In the genomic region with DNA sequence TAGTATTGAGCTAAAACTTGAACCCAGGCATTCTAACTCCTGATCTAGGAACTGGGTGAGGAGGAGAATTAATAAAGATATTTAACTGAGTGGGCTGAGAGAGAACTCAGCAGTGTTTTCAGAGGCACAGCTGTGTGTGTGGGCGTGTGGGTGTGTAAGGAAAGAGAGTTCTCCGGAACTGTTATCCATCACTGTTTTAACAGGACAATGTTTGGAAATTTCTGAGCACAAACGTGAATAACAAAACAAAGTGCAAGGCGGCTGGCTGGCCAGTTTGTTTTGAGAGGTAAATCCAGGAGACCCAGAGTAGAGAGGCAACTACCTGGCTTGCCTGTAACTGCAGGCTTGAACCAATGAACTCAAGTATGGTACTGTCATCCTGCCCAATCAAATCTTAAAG, we compare ENCODE assay signal across 17 cellular contexts. TPM values are rescaled to one million over a fixed set of nuclear protein-coding genes. Genes with fewer than 3 reads are reported as not detected.
DNase-seq lines count a peak whose midpoint lies in the region; ATAC-seq and TF ChIP-seq lines count a peak whose summit lies in the region.
"Had no signal": no experiment of that assay in that cellular context is flagged by ENCODE, and none has a peak within 500 bp of the region (broad histone marks: within the 10 kb centered on the region; RNA-seq: fewer than 3 reads in every experiment).

No MANE protein-coding gene starts in this region.

- 17 to 19% methylated on average over 4 of the region's 4 CpGs for WGBS in GM23248 (ENCODE audit: low coverage in 1 of 2, low lambda C conversion rate in 2 of 2, missing lambda C conversion rate in 2 of 2), 2 experiments
- 8% methylated on average over 2 of the region's 4 CpGs; no CpG with 5 or more reads in 1 of the 2 experiments for WGBS in IMR-90 (ENCODE audit: extremely low coverage in 2 of 2, insufficient read length in 1 of 2), 2 experiments

- no peak overlapping the region for H4K8ac ChIP-seq in IMR-90 (ENCODE audit: low read depth in 2 of 2, low read length in 2 of 2)

- H3K4me2 ChIP-seq in GM23248 (ENCODE audit: unreplicated experiment), result no peak overlapping the region
- no peak overlapping the region for H3K4me2 ChIP-seq in IMR-90 (ENCODE audit: low read depth, low read length)
- H3K4me2 ChIP-seq in fibroblast of lung (ENCODE audit: extremely low read depth, insufficient read depth, low read length), result peak overlapping the region; percentile 5
- no peak overlapping the region for H3K4me2 ChIP-seq in osteoblast (ENCODE audit: insufficient read depth, low read length)
- H3K4me2 ChIP-seq: BLaER1, PC-9 had no signal

- H3K79me2 ChIP-seq in GM23248 (ENCODE audit: insufficient read depth) (no peaks in the 10 kb centered on the region), fibroblast of lung (ENCODE audit: control insufficient read depth, insufficient read depth, low read length) (no peaks in the 10 kb centered on the region), osteoblast (ENCODE audit: insufficient read depth, low read length) (no peaks in the 10 kb centered on the region)

- no peak overlapping the region for H3K14ac ChIP-seq in IMR-90 (replicated peaks; ENCODE audit: low read depth, low read length)

- intact Hi-C loops in IMR-90 (cut with micrococcal nuclease), result no loop called here

- H3K27me3 ChIP-seq in GM23248 (replicated peaks; ENCODE audit: insufficient read depth) (no peaks in the 10 kb centered on the region), IMR-90 (ENCODE audit: control insufficient read depth, insufficient read depth, low read length) (no peaks in the 10 kb centered on the region), fibroblast of lung (ENCODE audit: control insufficient read depth, insufficient read depth, low read length) (no peaks in the 10 kb centered on the region), osteoblast (ENCODE audit: insufficient read depth, low read length) (no peaks in the 10 kb centered on the region)
- H3K27me3 ChIP-seq: BLaER1 had no signal

- no peak overlapping the region for H3K27ac ChIP-seq in GM23248
- H3K27ac ChIP-seq in IMR-90 (ENCODE audit: insufficient read depth, low read length), result no peak overlapping the region
- H3K27ac ChIP-seq in fibroblast of lung (ENCODE audit: insufficient read depth, low read length), result no peak overlapping the region
- no peak overlapping the region for H3K27ac ChIP-seq in osteoblast (ENCODE audit: low read depth, low read length)
- H3K27ac ChIP-seq: BLaER1, PC-9, SK-N-MC had no signal

- no peak overlapping the region for H2BK120ac ChIP-seq in IMR-90 (ENCODE audit: low read depth, low read length)

- dilution Hi-C loops in IMR-90 (cut with HindIII; ENCODE audit: low sequenced_read_pairs, unreplicated experiment), result no loop called here

- peak; percentile 40 for DNase-seq in GM23248
- DNase-seq in IMR-90, result peak; percentile 24
- peak in 1 of 2 donors; percentile 44 for DNase-seq in fibroblast of lung (ENCODE audit: low read depth in 2 of 2)
- peak; percentile 58 for DNase-seq in osteoblast (ENCODE audit: insufficient read length, low spot score, missing footprints)
- no peak for DNase-seq in OCI-M2 (lab: John Stamatoyannopoulos, UW; ENCODE audit: unreplicated experiment)
- DNase-seq: CD8-positive, alpha-beta memory T cell; EL; HCEC 1CT; KBM-7; NCI-H1048; NCI-H1694 treated with DMSO at 0.1 percent for 48 hours; NCI-H748 treated with DMSO at 0.1 percent for 48 hours; PC-9 had no signal

- POLR2A ChIA-PET in IMR-90 (lab: Charles Lee; ENCODE audit: unreplicated experiment), result no interaction called here

- H3K56ac ChIP-seq in IMR-90 (ENCODE audit: extremely low read depth, insufficient read depth, low read length), result no peak overlapping the region

- no peak for TF ChIP-seq CTCF in IMR-90 (conservative IDR thresholded peaks at IDR 0.05; ENCODE audit: low read depth, low read length)
- no peak for TF ChIP-seq CTCF in fibroblast of lung (conservative IDR thresholded peaks at IDR 0.05 in 1 of 2, IDR thresholded peaks at IDR 0.05 in 1 of 2; ENCODE audit: low read depth in 1 of 2, low read length in 2 of 2)
- no peak for TF ChIP-seq CTCF in osteoblast (IDR thresholded peaks at IDR 0.05; ENCODE audit: extremely low read depth, low read depth, low read length)

- no peak overlapping the region for H3K4me3 ChIP-seq in GM23248
- no peak overlapping the region for H3K4me3 ChIP-seq in IMR-90 (ENCODE audit: insufficient read depth, low read depth, low read length)
- no peak overlapping the region for H3K4me3 ChIP-seq in fibroblast of lung (replicated peaks in 1 of 4; ENCODE audit: control extremely low read depth in 1 of 4, insufficient read depth in 1 of 4, low read depth in 3 of 4, low read length in 4 of 4)
- no peak overlapping the region for H3K4me3 ChIP-seq in osteoblast (ENCODE audit: insufficient read depth, low read length)
- H3K4me3 ChIP-seq: BLaER1, PC-9, SK-N-MC had no signal

- no peak overlapping the region for H3K18ac ChIP-seq in IMR-90 (ENCODE audit: low read depth, low read length)

- no peak overlapping the region for H2BK5ac ChIP-seq in IMR-90 (ENCODE audit: low read depth, low read length, poor library complexity, severe bottlenecking)

- no peak overlapping the region for H2AFZ ChIP-seq in GM23248
- no peak overlapping the region for H2AFZ ChIP-seq in IMR-90 (replicated peaks; ENCODE audit: low read length, poor library complexity)
- no peak overlapping the region for H2AFZ ChIP-seq in fibroblast of lung (ENCODE audit: low read length)
- H2AFZ ChIP-seq in osteoblast (ENCODE audit: low read length), result no peak overlapping the region
- H2AFZ ChIP-seq: PC-9 had no signal

- H2BK20ac ChIP-seq in IMR-90 (ENCODE audit: low read depth, low read length), result no peak overlapping the region

- H2AK5ac ChIP-seq in IMR-90 (ENCODE audit: low read depth, low read length), result no peak overlapping the region

- H3K4ac ChIP-seq in IMR-90 (ENCODE audit: low read depth, low read length), result no peak overlapping the region

- in situ Hi-C loops in GM23248 (cut with MboI) (no loop called here), IMR-90 (cut with MboI; ENCODE audit: low sequenced_read_pairs) (no loop called here)

- H4K5ac ChIP-seq in IMR-90 (ENCODE audit: low read depth, low read length), result no peak overlapping the region

- no peaks in the 10 kb centered on the region for H4K20me1 ChIP-seq in GM23248 (ENCODE audit: insufficient read depth)
- 0 out of 2 replicates have a peak, but pooled peaks cover 4% of the 10 kb centered on the region for H4K20me1 ChIP-seq in IMR-90 (ENCODE audit: insufficient read depth, low read length)
- no peaks in the 10 kb centered on the region for H4K20me1 ChIP-seq in fibroblast of lung (ENCODE audit: control insufficient read depth, extremely low read depth, insufficient read depth, low read length)
- no peaks in the 10 kb centered on the region for H4K20me1 ChIP-seq in osteoblast (ENCODE audit: insufficient read depth, low read length)

- H3K79me1 ChIP-seq in IMR-90 (ENCODE audit: low read depth in 1 of 2, low read length in 2 of 2), result peaks cover 5 to 7% of the 10 kb centered on the region in 2 experiments; a peak in 3 of 4 replicates

- no peak overlapping the region for H4K91ac ChIP-seq in IMR-90 (ENCODE audit: insufficient read depth, low read depth, low read length)

- TF ChIP-seq POLR2A in IMR-90 (IDR thresholded peaks at IDR 0.05; ENCODE audit: low read depth, low read length), result no peak

- TF ChIP-seq RAD21 in IMR-90 (IDR thresholded peaks at IDR 0.05; ENCODE audit: low read length), result no peak

- BruUV-seq in IMR-90 (replicated peaks; lab: Mats Ljungman, UMichigan), result no TSS peak

- CTCF ChIA-PET in IMR-90 (lab: Yijun Ruan, JAX), result interaction anchor here (0.7 kb wide), 1 partner anchor 55 kb away, joined by 4 read pairs; no protein-coding TSS in a partner anchor

- H3K9ac ChIP-seq in GM23248 (no peak overlapping the region), IMR-90 (ENCODE audit: low read depth, low read length) (no peak overlapping the region), fibroblast of lung (ENCODE audit: insufficient read depth, low read length) (no peak overlapping the region)
- H3K9ac ChIP-seq: BLaER1 had no signal

- no peaks in the 10 kb centered on the region for H3K9me3 ChIP-seq in GM23248 (ENCODE audit: low read depth)
- no peaks in the 10 kb centered on the region for H3K9me3 ChIP-seq in IMR-90 (ENCODE audit: control insufficient read depth, insufficient read depth, low read length)
- no peaks in the 10 kb centered on the region for H3K9me3 ChIP-seq in fibroblast of lung (ENCODE audit: control insufficient read depth, insufficient read depth, low read depth, low read length)
- no peaks in the 10 kb centered on the region for H3K9me3 ChIP-seq in osteoblast (ENCODE audit: low read depth, low read length)
- H3K9me3 ChIP-seq: BLaER1 had no signal

- peaks cover 9% of the 10 kb centered on the region for H3F3A ChIP-seq in GM23248 (ENCODE audit: insufficient read depth)

- ATAC-seq in IMR-90 (ENCODE audit: low read depth) (no peak), HG02840 (IDR thresholded peaks at IDR 0.05; ENCODE audit: low FRiP score, unreplicated experiment) (no peak), GM19328 (IDR thresholded peaks at IDR 0.05; ENCODE audit: unreplicated experiment) (no peak)

- H3K4me1 ChIP-seq in GM23248 (ENCODE audit: insufficient read depth) (peaks cover 9% of the 10 kb centered on the region), IMR-90 (ENCODE audit: control insufficient read depth, insufficient read depth, low read length) (peaks cover 2% of the 10 kb centered on the region; the same call in 1 of the 2 replicates), fibroblast of lung (ENCODE audit: control insufficient read depth, extremely low read depth, insufficient read depth, low read length) (peaks cover 3% of the 10 kb centered on the region), osteoblast (ENCODE audit: insufficient read depth, low read length) (peaks cover 3% of the 10 kb centered on the region)

- H3K36me3 ChIP-seq in GM23248 (ENCODE audit: low read depth), result no peaks in the 10 kb centered on the region
- peaks cover 3% of the 10 kb centered on the region; the same call in 1 of the 2 replicates for H3K36me3 ChIP-seq in IMR-90 (ENCODE audit: control insufficient read depth, insufficient read depth, low read length)
- no peaks in the 10 kb centered on the region for H3K36me3 ChIP-seq in fibroblast of lung (ENCODE audit: control insufficient read depth, insufficient read depth, low read length)
- H3K36me3 ChIP-seq in osteoblast (ENCODE audit: insufficient read depth, low read length), result peaks cover 4% of the 10 kb centered on the region

- no peaks in the 10 kb centered on the region for H3K9me1 ChIP-seq in IMR-90 (ENCODE audit: insufficient read depth, low read length)

- H3K9me2 ChIP-seq in GM23248 (ENCODE audit: insufficient read depth), result no peaks in the 10 kb centered on the region

- H3K23ac ChIP-seq in IMR-90 (ENCODE audit: low read depth, low read length), result no peak overlapping the region

- no peak overlapping the region for H2BK15ac ChIP-seq in IMR-90 (ENCODE audit: low read depth, low read length)

- H2AK9ac ChIP-seq in IMR-90 (replicated peaks; ENCODE audit: low read depth, low read length, poor library complexity), result no peak overlapping the region

RNA-seq across cellular contexts. Expression of gene PTPN9, which starts 5.0 kb away (rescaled TPM):
- 28.8 and 30.6 TPM in 2 replicates for total RNA-seq in GM23248 (2014; rRNA removed; shearing (Covaris generic))
- 17.6 and 19.9 TPM in 2 replicates for polyA plus RNA-seq in GM23248 (2016; fragmentation: Nextera tagmentation; extraction: Ambion mirVana)
- 20.0 and 26.5 TPM in 2 replicates for total RNA-seq in IMR-90 (2012; rRNA removed)
- polyA plus RNA-seq in IMR-90 (2012; rRNA removed), result 26.3 and 38.9 TPM in 2 replicates
- 12.9 and 26.0 TPM in 2 replicates for polyA plus RNA-seq in IMR-90 (2012; cell fraction: cytosol; rRNA removed)
- polyA plus RNA-seq in IMR-90 (2012; cell fraction: nucleus; rRNA removed; ENCODE audit: low replicate concordance), result 19.8 and 20.1 TPM in 2 replicates
- total RNA-seq in fibroblast of lung, result 14.6 and 20.6 TPM in 2 replicates
- polyA plus RNA-seq in fibroblast of lung, result 41.6 and 54.1 TPM in 2 replicates
- 25.0 and 25.7 TPM in 2 replicates for polyA plus RNA-seq in fibroblast of lung (2012)
- polyA minus RNA-seq in fibroblast of lung (ENCODE audit: low replicate concordance), result 76.8 and 126 TPM in 2 replicates
- 23.9 and 24.2 TPM in 2 replicates for total RNA-seq in osteoblast

RNA-seq across cellular contexts. Expression of gene SNUPN, which starts 41.4 kb away (rescaled TPM):
- 31.9 and 33.5 TPM in 2 replicates for total RNA-seq in GM23248 (2014; rRNA removed; shearing (Covaris generic))
- polyA plus RNA-seq in GM23248 (2016; fragmentation: Nextera tagmentation; extraction: Ambion mirVana) (38.0 and 41.5 TPM in 2 replicates), IMR-90 (2012; rRNA removed) (21.8 and 24.1 TPM in 2 replicates), fibroblast of lung (32.1 and 35.9 TPM in 2 replicates)
- total RNA-seq in IMR-90 (2012; rRNA removed) (23.8 and 28.6 TPM in 2 replicates), fibroblast of lung (31.3 and 32.7 TPM in 2 replicates), osteoblast (30.4 and 30.9 TPM in 2 replicates)
- polyA plus RNA-seq in IMR-90 (2012; cell fraction: cytosol; rRNA removed), result 12.3 and 20.2 TPM in 2 replicates
- 6.1 and 17.3 TPM in 2 replicates for polyA plus RNA-seq in IMR-90 (2012; cell fraction: nucleus; rRNA removed; ENCODE audit: low replicate concordance)
- 24.7 and 30.6 TPM in 2 replicates for polyA plus RNA-seq in fibroblast of lung (2012)
- polyA minus RNA-seq in fibroblast of lung (ENCODE audit: low replicate concordance), result 4.9 and 13.0 TPM in 2 replicates

RNA-seq across cellular contexts. Expression of gene IMP3, which starts 55.9 kb away (rescaled TPM):
- total RNA-seq in GM23248 (2014; rRNA removed; shearing (Covaris generic)), result 138 and 154 TPM in 2 replicates
- polyA plus RNA-seq in GM23248 (2016; fragmentation: Nextera tagmentation; extraction: Ambion mirVana) (103 and 105 TPM in 2 replicates), IMR-90 (2012; rRNA removed) (55.6 and 59.3 TPM in 2 replicates), fibroblast of lung (34.0 and 48.4 TPM in 2 replicates)
- total RNA-seq in IMR-90 (2012; rRNA removed) (42.1 and 84.7 TPM in 2 replicates), fibroblast of lung (45.1 and 58.6 TPM in 2 replicates), osteoblast (46.6 and 64.4 TPM in 2 replicates)
- 111 and 209 TPM in 2 replicates for polyA plus RNA-seq in IMR-90 (2012; cell fraction: cytosol; rRNA removed)
- 38.5 and 123 TPM in 2 replicates for polyA plus RNA-seq in IMR-90 (2012; cell fraction: nucleus; rRNA removed; ENCODE audit: low replicate concordance)
- polyA plus RNA-seq in fibroblast of lung (2012), result 38.6 and 64.8 TPM in 2 replicates
- polyA minus RNA-seq in fibroblast of lung (ENCODE audit: low replicate concordance), result 8.4 and 8.6 TPM in 2 replicates
